ENCODE assay signal across 1 cellular context in genomic region chr19:13151605-13152355, GRCh38.
TF ChIP-seq lines count a peak whose summit lies in the region.

No MANE protein-coding gene starts in this region.

TF ChIP-seq in HepG2, 621 proteins besides CTCF, POLR2A, EP300 and RAD21 (continued from another document and continues in another):
- TF ChIP-seq TRAFD1 (CRISPR knock-in tag; IDR thresholded peaks at IDR 0.05; ENCODE audit: borderline replicate concordance) (no peak), SUZ12 (IDR thresholded peaks at IDR 0.05; ENCODE audit: low read depth, low read length) (no peak), AGO2 (optimal IDR thresholded peaks at IDR 0.05; ENCODE audit: low read depth, low read length) (no peak), ZNF460 (CRISPR knock-in tag; IDR thresholded peaks at IDR 0.05; ENCODE audit: borderline replicate concordance) (no peak), ZNF777 (CRISPR knock-in tag; IDR thresholded peaks at IDR 0.05) (peak; percentile 61), SETDB1 (CRISPR knock-in tag; IDR thresholded peaks at IDR 0.05; ENCODE audit: borderline replicate concordance) (no peak), ZNF274 (CRISPR knock-in tag; IDR thresholded peaks at IDR 0.05) (peak; percentile 73), CBFB (CRISPR knock-in tag; IDR thresholded peaks at IDR 0.05) (peak; percentile 25; the same call in 1 of the 2 replicates), ZFP36L2 (CRISPR knock-in tag; IDR thresholded peaks at IDR 0.05) (no peak), MED1 (CRISPR knock-in tag; IDR thresholded peaks at IDR 0.05) (peak; percentile 69), ZSCAN21 (CRISPR knock-in tag; IDR thresholded peaks at IDR 0.05; ENCODE audit: borderline replicate concordance) (no peak), ZNF382 (CRISPR knock-in tag; IDR thresholded peaks at IDR 0.05; ENCODE audit: borderline replicate concordance) (no peak), ZNF484 (CRISPR knock-in tag; IDR thresholded peaks at IDR 0.05; ENCODE audit: borderline replicate concordance, low read depth) (no peak), NAIF1 (CRISPR knock-in tag; IDR thresholded peaks at IDR 0.05; ENCODE audit: borderline replicate concordance) (no peak), BCL6 (CRISPR knock-in tag; IDR thresholded peaks at IDR 0.05) (peak; percentile 51; the same call in 1 of the 2 replicates), SNAI1 (CRISPR knock-in tag; IDR thresholded peaks at IDR 0.05; ENCODE audit: borderline replicate concordance) (peak; percentile 77; the same call in 1 of the 2 replicates), IRF2 (CRISPR knock-in tag; IDR thresholded peaks at IDR 0.05) (peak; percentile 87), ASH2L (IDR thresholded peaks at IDR 0.05; ENCODE audit: insufficient read length, low read depth, low read length) (no peak), ZZZ3 (CRISPR knock-in tag; IDR thresholded peaks at IDR 0.05; ENCODE audit: borderline replicate concordance) (no peak; the same call in 1 of the 2 replicates), ZSCAN20 (CRISPR knock-in tag; IDR thresholded peaks at IDR 0.05; ENCODE audit: borderline replicate concordance) (no peak), CBX2 (IDR thresholded peaks at IDR 0.05; ENCODE audit: low read depth, low read length) (no peak), CBX2 (CRISPR knock-in tag; IDR thresholded peaks at IDR 0.05; ENCODE audit: low read depth) (no peak), ZNF354B (CRISPR knock-in tag; IDR thresholded peaks at IDR 0.05) (0 out of 2 replicates have a peak, but pooled peaks have one; percentile 58), MEF2D (CRISPR knock-in tag; IDR thresholded peaks at IDR 0.05) (0 out of 2 replicates have a peak, but pooled peaks have one; percentile 42), SRY (CRISPR knock-in tag; IDR thresholded peaks at IDR 0.05) (no peak), ZBTB40 (IDR thresholded peaks at IDR 0.05) (no peak), ZBTB40 (CRISPR knock-in tag; IDR thresholded peaks at IDR 0.05) (no peak), ONECUT2 (CRISPR knock-in tag; IDR thresholded peaks at IDR 0.05) (no peak), KLF6 (CRISPR knock-in tag; IDR thresholded peaks at IDR 0.05) (peak; percentile 43; the same call in 1 of the 2 replicates), HOXA3 (CRISPR knock-in tag; IDR thresholded peaks at IDR 0.05) (peak; percentile 75), SMAD1 (CRISPR knock-in tag; IDR thresholded peaks at IDR 0.05; ENCODE audit: borderline replicate concordance, low read depth) (peak; percentile 37; the same call in 1 of the 2 replicates), ISL2 (CRISPR knock-in tag; IDR thresholded peaks at IDR 0.05) (peak; percentile 52), MXI1 (IDR thresholded peaks at IDR 0.05; ENCODE audit: borderline replicate concordance, low read depth, low read length) (peak; percentile 74; the same call in 1 of the 3 replicates), ZNF567 (CRISPR knock-in tag; IDR thresholded peaks at IDR 0.05; ENCODE audit: borderline replicate concordance) (no peak)
- TF ChIP-seq, protein P1, sequence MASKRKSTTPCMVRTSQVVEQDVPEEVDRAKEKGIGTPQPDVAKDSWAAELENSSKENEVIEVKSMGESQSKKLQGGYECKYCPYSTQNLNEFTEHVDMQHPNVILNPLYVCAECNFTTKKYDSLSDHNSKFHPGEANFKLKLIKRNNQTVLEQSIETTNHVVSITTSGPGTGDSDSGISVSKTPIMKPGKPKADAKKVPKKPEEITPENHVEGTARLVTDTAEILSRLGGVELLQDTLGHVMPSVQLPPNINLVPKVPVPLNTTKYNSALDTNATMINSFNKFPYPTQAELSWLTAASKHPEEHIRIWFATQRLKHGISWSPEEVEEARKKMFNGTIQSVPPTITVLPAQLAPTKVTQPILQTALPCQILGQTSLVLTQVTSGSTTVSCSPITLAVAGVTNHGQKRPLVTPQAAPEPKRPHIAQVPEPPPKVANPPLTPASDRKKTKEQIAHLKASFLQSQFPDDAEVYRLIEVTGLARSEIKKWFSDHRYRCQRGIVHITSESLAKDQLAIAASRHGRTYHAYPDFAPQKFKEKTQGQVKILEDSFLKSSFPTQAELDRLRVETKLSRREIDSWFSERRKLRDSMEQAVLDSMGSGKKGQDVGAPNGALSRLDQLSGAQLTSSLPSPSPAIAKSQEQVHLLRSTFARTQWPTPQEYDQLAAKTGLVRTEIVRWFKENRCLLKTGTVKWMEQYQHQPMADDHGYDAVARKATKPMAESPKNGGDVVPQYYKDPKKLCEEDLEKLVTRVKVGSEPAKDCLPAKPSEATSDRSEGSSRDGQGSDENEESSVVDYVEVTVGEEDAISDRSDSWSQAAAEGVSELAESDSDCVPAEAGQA (IDR thresholded peaks at IDR 0.05; ENCODE audit: low read depth), result peak; percentile 39
- TF ChIP-seq, protein P1 (CRISPR knock-in tag; IDR thresholded peaks at IDR 0.05; ENCODE audit: borderline replicate concordance), result no peak; the same call in 1 of the 2 replicates
- TF ChIP-seq, protein P2, sequence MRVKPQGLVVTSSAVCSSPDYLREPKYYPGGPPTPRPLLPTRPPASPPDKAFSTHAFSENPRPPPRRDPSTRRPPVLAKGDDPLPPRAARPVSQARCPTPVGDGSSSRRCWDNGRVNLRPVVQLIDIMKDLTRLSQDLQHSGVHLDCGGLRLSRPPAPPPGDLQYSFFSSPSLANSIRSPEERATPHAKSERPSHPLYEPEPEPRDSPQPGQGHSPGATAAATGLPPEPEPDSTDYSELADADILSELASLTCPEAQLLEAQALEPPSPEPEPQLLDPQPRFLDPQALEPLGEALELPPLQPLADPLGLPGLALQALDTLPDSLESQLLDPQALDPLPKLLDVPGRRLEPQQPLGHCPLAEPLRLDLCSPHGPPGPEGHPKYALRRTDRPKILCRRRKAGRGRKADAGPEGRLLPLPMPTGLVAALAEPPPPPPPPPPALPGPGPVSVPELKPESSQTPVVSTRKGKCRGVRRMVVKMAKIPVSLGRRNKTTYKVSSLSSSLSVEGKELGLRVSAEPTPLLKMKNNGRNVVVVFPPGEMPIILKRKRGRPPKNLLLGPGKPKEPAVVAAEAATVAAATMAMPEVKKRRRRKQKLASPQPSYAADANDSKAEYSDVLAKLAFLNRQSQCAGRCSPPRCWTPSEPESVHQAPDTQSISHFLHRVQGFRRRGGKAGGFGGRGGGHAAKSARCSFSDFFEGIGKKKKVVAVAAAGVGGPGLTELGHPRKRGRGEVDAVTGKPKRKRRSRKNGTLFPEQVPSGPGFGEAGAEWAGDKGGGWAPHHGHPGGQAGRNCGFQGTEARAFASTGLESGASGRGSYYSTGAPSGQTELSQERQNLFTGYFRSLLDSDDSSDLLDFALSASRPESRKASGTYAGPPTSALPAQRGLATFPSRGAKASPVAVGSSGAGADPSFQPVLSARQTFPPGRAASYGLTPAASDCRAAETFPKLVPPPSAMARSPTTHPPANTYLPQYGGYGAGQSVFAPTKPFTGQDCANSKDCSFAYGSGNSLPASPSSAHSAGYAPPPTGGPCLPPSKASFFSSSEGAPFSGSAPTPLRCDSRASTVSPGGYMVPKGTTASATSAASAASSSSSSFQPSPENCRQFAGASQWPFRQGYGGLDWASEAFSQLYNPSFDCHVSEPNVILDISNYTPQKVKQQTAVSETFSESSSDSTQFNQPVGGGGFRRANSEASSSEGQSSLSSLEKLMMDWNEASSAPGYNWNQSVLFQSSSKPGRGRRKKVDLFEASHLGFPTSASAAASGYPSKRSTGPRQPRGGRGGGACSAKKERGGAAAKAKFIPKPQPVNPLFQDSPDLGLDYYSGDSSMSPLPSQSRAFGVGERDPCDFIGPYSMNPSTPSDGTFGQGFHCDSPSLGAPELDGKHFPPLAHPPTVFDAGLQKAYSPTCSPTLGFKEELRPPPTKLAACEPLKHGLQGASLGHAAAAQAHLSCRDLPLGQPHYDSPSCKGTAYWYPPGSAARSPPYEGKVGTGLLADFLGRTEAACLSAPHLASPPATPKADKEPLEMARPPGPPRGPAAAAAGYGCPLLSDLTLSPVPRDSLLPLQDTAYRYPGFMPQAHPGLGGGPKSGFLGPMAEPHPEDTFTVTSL (CRISPR knock-in tag; IDR thresholded peaks at IDR 0.05; ENCODE audit: borderline replicate concordance), result no peak
- TF ChIP-seq, protein P3, sequence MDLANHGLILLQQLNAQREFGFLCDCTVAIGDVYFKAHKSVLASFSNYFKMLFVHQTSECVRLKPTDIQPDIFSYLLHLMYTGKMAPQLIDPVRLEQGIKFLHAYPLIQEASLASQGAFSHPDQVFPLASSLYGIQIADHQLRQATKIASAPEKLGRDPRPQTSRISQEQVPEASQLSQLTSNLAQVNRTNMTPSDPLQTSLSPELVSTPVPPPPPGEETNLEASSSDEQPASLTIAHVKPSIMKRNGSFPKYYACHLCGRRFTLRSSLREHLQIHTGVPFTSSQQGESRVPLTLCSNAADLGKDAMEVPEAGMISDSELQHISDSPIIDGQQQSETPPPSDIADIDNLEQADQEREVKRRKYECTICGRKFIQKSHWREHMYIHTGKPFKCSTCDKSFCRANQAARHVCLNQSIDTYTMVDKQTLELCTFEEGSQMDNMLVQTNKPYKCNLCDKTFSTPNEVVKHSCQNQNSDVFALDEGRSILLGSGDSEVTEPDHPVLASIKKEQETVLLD (CRISPR knock-in tag; IDR thresholded peaks at IDR 0.05; ENCODE audit: low read depth), result peak; percentile 54; the same call in 1 of the 2 replicates
